ENCODE assay signal across 10 cellular contexts in the genomic region with DNA sequence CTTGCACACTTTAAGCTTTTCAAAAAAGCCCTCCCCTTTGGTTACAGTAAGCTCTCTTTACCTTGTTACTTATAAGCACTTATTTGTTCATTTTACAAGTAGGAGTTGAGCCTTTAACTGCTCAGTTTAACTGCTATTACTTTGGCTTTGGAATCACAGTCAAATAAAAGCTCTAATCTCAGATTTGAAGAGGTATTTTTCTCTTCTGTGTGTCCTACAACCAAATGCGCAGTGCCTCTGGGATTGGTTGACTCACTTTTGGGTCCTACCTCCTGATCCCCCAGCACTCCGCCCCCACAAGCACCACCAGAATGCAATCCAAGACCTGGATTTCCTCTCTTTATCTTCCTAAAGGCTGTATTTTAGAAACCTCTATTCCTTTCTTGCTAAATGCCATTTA. TPM values are rescaled to one million over a fixed set of nuclear protein-coding genes. Genes with fewer than 3 reads are reported as not detected.
DNase-seq lines count a peak whose midpoint lies in the region; ATAC-seq and TF ChIP-seq lines count a peak whose summit lies in the region.
"Had no signal": no experiment of that assay in that cellular context is flagged by ENCODE, and none has a peak within 500 bp of the region (broad histone marks: within the 10 kb centered on the region; RNA-seq: fewer than 3 reads in every experiment).

No MANE protein-coding gene starts in this region.

- CTCF ChIA-PET in activated naive CD4-positive, alpha-beta T cell treated with anti-CD3 and anti-CD28 coated beads, Interleukin-2, amount 10 ng/mL, durations not matched to agents 7 days and 5 days (lab: Charles Lee) = interaction anchor here (0.8 to 7.0 kb wide), 6 partner anchors 14 to 181 kb away, joined by 3 to 140 read pairs (median 4); a partner anchor contains a TSS

- H3K36me3 ChIP-seq in adrenal gland (replicated peaks in 1 of 2) (no peaks in the 10 kb centered on the region), upper lobe of left lung (no peaks in the 10 kb centered on the region)

- H3K27ac Mint-ChIP-seq in activated naive CD4-positive, alpha-beta T cell treated with anti-CD3 and anti-CD28 coated beads, Interleukin-2, amount 50 U/mL, for 72 hours = peak overlapping the region; percentile 76 to 81
- no peak overlapping the region for H3K27ac Mint-ChIP-seq in activated naive CD4-positive, alpha-beta T cell treated with anti-CD3 and anti-CD28 coated beads, Interleukin-2, amount 10 ng/mL, durations not matched to agents 7 days and 5 days
- no peak overlapping the region for H3K27ac Mint-ChIP-seq in stimulated activated naive B cell treated with anti-CD40 and anti-IgM and Interleukin-4, amounts not matched to agents 10 μg/mL and 1 μg/mL and 100 μg/mL, for 72 hours

- TF ChIP-seq POLR2A in adrenal gland (IDR thresholded peaks at IDR 0.05) (peak in 1 of 2 donors; percentile 56), upper lobe of left lung (IDR thresholded peaks at IDR 0.05) (no peak)

- H3K9me3 ChIP-seq in adrenal gland (replicated peaks in 1 of 3) (no peaks in the 10 kb centered on the region), upper lobe of left lung (no peaks in the 10 kb centered on the region)

- H3K36me3 Mint-ChIP-seq in activated naive CD4-positive, alpha-beta T cell treated with anti-CD3 and anti-CD28 coated beads, Interleukin-2, amount 50 U/mL, for 72 hours = peaks cover 0 to 6% of the 10 kb centered on the region in 2 donors
- peaks cover 17% of the 10 kb centered on the region for H3K36me3 Mint-ChIP-seq in activated naive CD4-positive, alpha-beta T cell treated with anti-CD3 and anti-CD28 coated beads, Interleukin-2, amount 10 ng/mL, durations not matched to agents 7 days and 5 days
- H3K36me3 Mint-ChIP-seq in stimulated activated naive B cell treated with anti-CD40 and anti-IgM and Interleukin-4, amounts not matched to agents 10 μg/mL and 1 μg/mL and 100 μg/mL, for 72 hours = peaks cover 0 to 3% of the 10 kb centered on the region in 2 donors

- no peak for ATAC-seq in activated naive CD4-positive, alpha-beta T cell treated with anti-CD3 and anti-CD28 coated beads, Interleukin-2, amount 50 U/mL, for 72 hours
- no peak for ATAC-seq in upper lobe of left lung (ENCODE audit: low FRiP score in 2 of 2)
- ATAC-seq in stimulated activated naive B cell treated with anti-CD40 and anti-IgM and Interleukin-4, amounts not matched to agents 10 μg/mL and 1 μg/mL and 100 μg/mL, for 72 hours (replicated peaks) = no peak

- H3K9me3 Mint-ChIP-seq in activated naive CD4-positive, alpha-beta T cell treated with anti-CD3 and anti-CD28 coated beads, Interleukin-2, amount 50 U/mL, for 72 hours = no peaks in the 10 kb centered on the region
- H3K9me3 Mint-ChIP-seq in activated naive CD4-positive, alpha-beta T cell treated with anti-CD3 and anti-CD28 coated beads, Interleukin-2, amount 10 ng/mL, durations not matched to agents 7 days and 5 days = no peaks in the 10 kb centered on the region
- no peaks in the 10 kb centered on the region for H3K9me3 Mint-ChIP-seq in stimulated activated naive B cell treated with anti-CD40 and anti-IgM and Interleukin-4, amounts not matched to agents 10 μg/mL and 1 μg/mL and 100 μg/mL, for 72 hours

- TF ChIP-seq CTCF in adrenal gland (IDR thresholded peaks at IDR 0.05) (no peak), upper lobe of left lung (IDR thresholded peaks at IDR 0.05) (no peak)

- H3K27me3 ChIP-seq in adrenal gland (no peaks in the 10 kb centered on the region), upper lobe of left lung (no peaks in the 10 kb centered on the region)

- WGBS in adrenal gland, 4 donors = 25 to 50% (median 42%) methylated on average over 2 of the region's 2 CpGs
- 78 to 84% methylated on average over 2 of the region's 2 CpGs for WGBS in upper lobe of left lung, 2 donors

- H3K4me3 Mint-ChIP-seq in activated naive CD4-positive, alpha-beta T cell treated with anti-CD3 and anti-CD28 coated beads, Interleukin-2, amount 10 ng/mL, durations not matched to agents 7 days and 5 days = no peak overlapping the region
- no peak overlapping the region for H3K4me3 Mint-ChIP-seq in stimulated activated naive B cell treated with anti-CD40 and anti-IgM and Interleukin-4, amounts not matched to agents 10 μg/mL and 1 μg/mL and 100 μg/mL, for 72 hours

- H3K27ac ChIP-seq in adrenal gland = peak overlapping the region; percentile 28 to 99 (median 74)
- peak overlapping the region in 3 of 4 donors; percentile 3 to 99 (median 8) for H3K27ac ChIP-seq in upper lobe of left lung
- H3K27ac ChIP-seq: C4-2B had no signal

- intact Hi-C loops in adrenal gland (cut with DNase I) = loop anchor here in 1 of 2 donors (5.0 kb wide), 1 partner anchor 59 kb away; no protein-coding TSS in a partner anchor

- H3K4me1 ChIP-seq in adrenal gland (replicated peaks in 1 of 2) (peaks cover 50 to 82% of the 10 kb centered on the region in 2 donors), upper lobe of left lung (peaks cover 28 to 48% (median 42%) of the 10 kb centered on the region in 4 donors)

- no peaks in the 10 kb centered on the region for H3K27me3 Mint-ChIP-seq in activated naive CD4-positive, alpha-beta T cell treated with anti-CD3 and anti-CD28 coated beads, Interleukin-2, amount 10 ng/mL, durations not matched to agents 7 days and 5 days
- peaks cover 0 to 5% of the 10 kb centered on the region in 2 donors for H3K27me3 Mint-ChIP-seq in stimulated activated naive B cell treated with anti-CD40 and anti-IgM and Interleukin-4, amounts not matched to agents 10 μg/mL and 1 μg/mL and 100 μg/mL, for 72 hours

- DNase-seq in activated naive CD4-positive, alpha-beta T cell treated with anti-CD3 and anti-CD28 coated beads, Interleukin-2, amount 50 U/mL, for 72 hours (ENCODE audit: low spot score in 2 of 2) = no peak
- DNase-seq in activated naive CD4-positive, alpha-beta T cell treated with anti-CD3 and anti-CD28 coated beads, Interleukin-2, amount 10 ng/mL, durations not matched to agents 7 days and 5 days = no peak
- DNase-seq in adrenal gland = peak in 6 of 7 donors; percentile 60 to 84 (median 70)
- DNase-seq in lung microvascular endothelial cell (ENCODE audit: low read depth in 2 of 2) = peak; percentile 43 to 67
- peak in 1 of 2 donors; percentile 31 for DNase-seq in upper lobe of left lung
- DNase-seq in hepatic stellate cell (ENCODE audit: low spot score) = no peak
- DNase-seq in glomerular visceral epithelial cell (ENCODE audit: extremely low spot score) = no peak
- no peak for DNase-seq in stimulated activated naive B cell treated with anti-CD40 and anti-IgM and Interleukin-4, amounts not matched to agents 10 μg/mL and 1 μg/mL and 100 μg/mL, for 72 hours

- peak overlapping the region in 1 of 4 donors; percentile 94 for H3K4me3 ChIP-seq in adrenal gland
- peak overlapping the region in 1 of 4 donors; percentile 70 for H3K4me3 ChIP-seq in upper lobe of left lung

- TF ChIP-seq EP300 in upper lobe of left lung (IDR thresholded peaks at IDR 0.05) = no peak

- H3K4me1 Mint-ChIP-seq in activated naive CD4-positive, alpha-beta T cell treated with anti-CD3 and anti-CD28 coated beads, Interleukin-2, amount 10 ng/mL, durations not matched to agents 7 days and 5 days = peaks cover 53% of the 10 kb centered on the region
- peaks cover 40 to 65% of the 10 kb centered on the region in 2 donors for H3K4me1 Mint-ChIP-seq in stimulated activated naive B cell treated with anti-CD40 and anti-IgM and Interleukin-4, amounts not matched to agents 10 μg/mL and 1 μg/mL and 100 μg/mL, for 72 hours

RNA-seq across cellular contexts. Expression of a gene that starts 2.5 kb away (rescaled TPM):
- 10 to 100 TPM; 50.8 to 58.8 TPM for total RNA-seq in activated naive CD4-positive, alpha-beta T cell treated with anti-CD3 and anti-CD28 coated beads, Interleukin-2, amount 50 U/mL, for 72 hours
- 100 to 1,000 TPM in 4 of 8 donors, 10 to 100 TPM in 4; 51.2 to 180 (median 95.1) TPM for total RNA-seq in adrenal gland
- 10 to 100 TPM; 24.5 to 77.9 (median 53.0) TPM for polyA plus RNA-seq in adrenal gland
- 23.8 and 38.5 TPM in 2 replicates for total RNA-seq in lung microvascular endothelial cell
- 10 to 100 TPM; 33.5 to 75.6 (median 48.9) TPM for total RNA-seq in upper lobe of left lung

RNA-seq across cellular contexts. Expression of a gene that starts 43.8 kb away (rescaled TPM):
- not detected for total RNA-seq in activated naive CD4-positive, alpha-beta T cell treated with anti-CD3 and anti-CD28 coated beads, Interleukin-2, amount 50 U/mL, for 72 hours
- total RNA-seq in adrenal gland (1 to 10 TPM in 5 of 8 donors, under 1 TPM in 2, not detected in 1; 0.60 to 1.8 (median 1.0) TPM), lung microvascular endothelial cell (0.22 TPM in 1 of 2 replicates, not detected in the other), upper lobe of left lung (1 to 10 TPM; 1.3 to 3.3 (median 1.8) TPM)
- 1 to 10 TPM in 2 of 3 donors, under 1 TPM in 1; 0.46 to 2.1 (median 1.4) TPM for polyA plus RNA-seq in adrenal gland
- total RNA-seq: activated CD8-positive, alpha-beta memory T cell treated with anti-CD3 and anti-CD28 coated beads for 36 hours had no signal

Comparison
In these comparisons a context has a peak if more than half of its experiments do, and no peak if none do; other contexts are left out.
1. H3K27ac Mint-ChIP-seq: peak in activated naive CD4-positive, alpha-beta T cell treated with anti-CD3 and anti-CD28 coated beads, Interleukin-2, amount 50 U/mL, for 72 hours (2 of 2); none in activated naive CD4-positive, alpha-beta T cell treated with anti-CD3 and anti-CD28 coated beads, Interleukin-2, amount 10 ng/mL, durations not matched to agents 7 days and 5 days (single experiment) and stimulated activated naive B cell treated with anti-CD40 and anti-IgM and Interleukin-4, amounts not matched to agents 10 μg/mL and 1 μg/mL and 100 μg/mL, for 72 hours (single experiment).
2. DNase-seq: peak in adrenal gland (6 of 7) and lung microvascular endothelial cell (2 of 2); none in activated naive CD4-positive, alpha-beta T cell treated with anti-CD3 and anti-CD28 coated beads, Interleukin-2, amount 50 U/mL, for 72 hours (0 of 2), activated naive CD4-positive, alpha-beta T cell treated with anti-CD3 and anti-CD28 coated beads, Interleukin-2, amount 10 ng/mL, durations not matched to agents 7 days and 5 days (single experiment), hepatic stellate cell (single experiment), glomerular visceral epithelial cell (single experiment) and stimulated activated naive B cell treated with anti-CD40 and anti-IgM and Interleukin-4, amounts not matched to agents 10 μg/mL and 1 μg/mL and 100 μg/mL, for 72 hours (single experiment).